1 cellular context compared by ENCODE assay signal in genomic region chr1:42456010-42456753, GRCh38.
TF ChIP-seq lines count a peak whose summit lies in the region.

PPCS (plus strand) TSS chr1:42456543; CDS start chr1:42456566, 23 bp downstream.
ZMYND12 (minus strand) TSS chr1:42456022; CDS start chr1:42455997, 25 bp downstream.

TF ChIP-seq in HepG2, 621 proteins besides CTCF, POLR2A, EP300 and RAD21 (continued from another document and continues in another):
- TF ChIP-seq ZNF691 (CRISPR knock-in tag; IDR thresholded peaks at IDR 0.05; ENCODE audit: borderline replicate concordance, low read depth) (peak; percentile 78), SAFB2 (CRISPR knock-in tag; IDR thresholded peaks at IDR 0.05; ENCODE audit: borderline replicate concordance, low read depth) (peak; percentile 35; the same call in 1 of the 2 replicates), TBX3 (IDR thresholded peaks at IDR 0.05; ENCODE audit: borderline replicate concordance) (peak; percentile 55; the same call in 1 of the 2 replicates), PHF20 (CRISPR knock-in tag; IDR thresholded peaks at IDR 0.05) (peak; percentile 89; the same call in 1 of the 2 replicates), ZNF446 (CRISPR knock-in tag; IDR thresholded peaks at IDR 0.05) (peak; percentile 90), REPIN1 (CRISPR knock-in tag; IDR thresholded peaks at IDR 0.05; ENCODE audit: borderline replicate concordance, low read depth) (no peak), ZNF770 (CRISPR knock-in tag; IDR thresholded peaks at IDR 0.05) (0 out of 2 replicates have a peak, but pooled peaks have one; percentile 62), KLF13 (CRISPR knock-in tag; IDR thresholded peaks at IDR 0.05) (peak; percentile 40; the same call in 1 of the 2 replicates), SAP130 (CRISPR knock-in tag; IDR thresholded peaks at IDR 0.05; ENCODE audit: low read depth) (peak; percentile 78), ZNF850 (CRISPR knock-in tag; conservative IDR thresholded peaks at IDR 0.05) (peak; percentile 64; the same call in 1 of the 2 replicates), ZNF782 (CRISPR knock-in tag; IDR thresholded peaks at IDR 0.05; ENCODE audit: borderline replicate concordance) (peak; percentile 16; the same call in 1 of the 2 replicates), ZNF639 (CRISPR knock-in tag; conservative IDR thresholded peaks at IDR 0.05) (no peak), DMAP1 (CRISPR knock-in tag; IDR thresholded peaks at IDR 0.05) (peak; percentile 77), FOXA1 (IDR thresholded peaks at IDR 0.05) (no peak), FOXA1 (CRISPR knock-in tag; IDR thresholded peaks at IDR 0.05) (peak; percentile 43; the same call in 1 of the 2 replicates), AKAP8 (CRISPR knock-in tag; IDR thresholded peaks at IDR 0.05) (0 out of 2 replicates have a peak, but pooled peaks have one; percentile 26), SPEN (CRISPR knock-in tag; IDR thresholded peaks at IDR 0.05; ENCODE audit: low read depth) (peak; percentile 71; the same call in 1 of the 2 replicates), ATF2 (CRISPR knock-in tag; IDR thresholded peaks at IDR 0.05) (0 out of 2 replicates have a peak, but pooled peaks have one; percentile 10), ZSCAN9 (CRISPR knock-in tag; IDR thresholded peaks at IDR 0.05; ENCODE audit: borderline replicate concordance) (0 out of 2 replicates have a peak, but pooled peaks have one; percentile 52), KLF6 (CRISPR knock-in tag; IDR thresholded peaks at IDR 0.05) (0 out of 2 replicates have a peak, but pooled peaks have one; percentile 17), SRSF1 (optimal IDR thresholded peaks at IDR 0.05; ENCODE audit: low read depth, low read length) (peak; percentile 76), SALL2 (CRISPR knock-in tag; IDR thresholded peaks at IDR 0.05) (peak; percentile 94), ARNTL (CRISPR knock-in tag; IDR thresholded peaks at IDR 0.05) (peak; percentile 27; the same call in 1 of the 2 replicates), HOXA9 (CRISPR knock-in tag; IDR thresholded peaks at IDR 0.05; ENCODE audit: borderline replicate concordance) (no peak), ZNF329 (CRISPR knock-in tag; IDR thresholded peaks at IDR 0.05; ENCODE audit: low read depth) (0 out of 2 replicates have a peak, but pooled peaks have one; percentile 28), IRF2 (CRISPR knock-in tag; IDR thresholded peaks at IDR 0.05) (peak; percentile 50; the same call in 1 of the 2 replicates), ZNF784 (CRISPR knock-in tag; IDR thresholded peaks at IDR 0.05; ENCODE audit: borderline replicate concordance) (peak; percentile 90), AGO1 (IDR thresholded peaks at IDR 0.05; ENCODE audit: low read depth, low read length, poor library complexity, severe bottlenecking) (peak; percentile 21), HNF1A (IDR thresholded peaks at IDR 0.05; ENCODE audit: low read depth) (no peak), HNF1A (CRISPR knock-in tag; IDR thresholded peaks at IDR 0.05; ENCODE audit: borderline replicate concordance) (peak; percentile 63; the same call in 1 of the 2 replicates), NONO (IDR thresholded peaks at IDR 0.05) (no peak), NONO (CRISPR knock-in tag; conservative IDR thresholded peaks at IDR 0.05) (0 out of 2 replicates have a peak, but pooled peaks have one; percentile 50), ATF7-NPFF (CRISPR knock-in tag; IDR thresholded peaks at IDR 0.05; ENCODE audit: low read depth) (peak; percentile 49; the same call in 1 of the 2 replicates), ZBTB20 (CRISPR knock-in tag; IDR thresholded peaks at IDR 0.05; ENCODE audit: borderline replicate concordance, low read depth) (peak; percentile 29; the same call in 1 of the 2 replicates), ZNF768 (CRISPR knock-in tag; IDR thresholded peaks at IDR 0.05) (peak; percentile 74; the same call in 1 of the 2 replicates), DR1 (CRISPR knock-in tag; IDR thresholded peaks at IDR 0.05) (peak; percentile 47; the same call in 1 of the 2 replicates), KMT2A (CRISPR knock-in tag; IDR thresholded peaks at IDR 0.05) (peak; percentile 86)
- TF ChIP-seq, protein P1, sequence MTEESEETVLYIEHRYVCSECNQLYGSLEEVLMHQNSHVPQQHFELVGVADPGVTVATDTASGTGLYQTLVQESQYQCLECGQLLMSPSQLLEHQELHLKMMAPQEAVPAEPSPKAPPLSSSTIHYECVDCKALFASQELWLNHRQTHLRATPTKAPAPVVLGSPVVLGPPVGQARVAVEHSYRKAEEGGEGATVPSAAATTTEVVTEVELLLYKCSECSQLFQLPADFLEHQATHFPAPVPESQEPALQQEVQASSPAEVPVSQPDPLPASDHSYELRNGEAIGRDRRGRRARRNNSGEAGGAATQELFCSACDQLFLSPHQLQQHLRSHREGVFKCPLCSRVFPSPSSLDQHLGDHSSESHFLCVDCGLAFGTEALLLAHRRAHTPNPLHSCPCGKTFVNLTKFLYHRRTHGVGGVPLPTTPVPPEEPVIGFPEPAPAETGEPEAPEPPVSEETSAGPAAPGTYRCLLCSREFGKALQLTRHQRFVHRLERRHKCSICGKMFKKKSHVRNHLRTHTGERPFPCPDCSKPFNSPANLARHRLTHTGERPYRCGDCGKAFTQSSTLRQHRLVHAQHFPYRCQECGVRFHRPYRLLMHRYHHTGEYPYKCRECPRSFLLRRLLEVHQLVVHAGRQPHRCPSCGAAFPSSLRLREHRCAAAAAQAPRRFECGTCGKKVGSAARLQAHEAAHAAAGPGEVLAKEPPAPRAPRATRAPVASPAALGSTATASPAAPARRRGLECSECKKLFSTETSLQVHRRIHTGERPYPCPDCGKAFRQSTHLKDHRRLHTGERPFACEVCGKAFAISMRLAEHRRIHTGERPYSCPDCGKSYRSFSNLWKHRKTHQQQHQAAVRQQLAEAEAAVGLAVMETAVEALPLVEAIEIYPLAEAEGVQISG (CRISPR knock-in tag; IDR thresholded peaks at IDR 0.05) = peak; percentile 59
- TF ChIP-seq, protein P2, sequence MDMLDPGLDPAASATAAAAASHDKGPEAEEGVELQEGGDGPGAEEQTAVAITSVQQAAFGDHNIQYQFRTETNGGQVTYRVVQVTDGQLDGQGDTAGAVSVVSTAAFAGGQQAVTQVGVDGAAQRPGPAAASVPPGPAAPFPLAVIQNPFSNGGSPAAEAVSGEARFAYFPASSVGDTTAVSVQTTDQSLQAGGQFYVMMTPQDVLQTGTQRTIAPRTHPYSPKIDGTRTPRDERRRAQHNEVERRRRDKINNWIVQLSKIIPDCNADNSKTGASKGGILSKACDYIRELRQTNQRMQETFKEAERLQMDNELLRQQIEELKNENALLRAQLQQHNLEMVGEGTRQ (IDR thresholded peaks at IDR 0.05; ENCODE audit: low read depth, low read length) = peak; percentile 89
- TF ChIP-seq, protein P2 (CRISPR knock-in tag; IDR thresholded peaks at IDR 0.05; ENCODE audit: borderline replicate concordance) = peak; percentile 95; the same call in 1 of the 2 replicates
- TF ChIP-seq, protein P3, sequence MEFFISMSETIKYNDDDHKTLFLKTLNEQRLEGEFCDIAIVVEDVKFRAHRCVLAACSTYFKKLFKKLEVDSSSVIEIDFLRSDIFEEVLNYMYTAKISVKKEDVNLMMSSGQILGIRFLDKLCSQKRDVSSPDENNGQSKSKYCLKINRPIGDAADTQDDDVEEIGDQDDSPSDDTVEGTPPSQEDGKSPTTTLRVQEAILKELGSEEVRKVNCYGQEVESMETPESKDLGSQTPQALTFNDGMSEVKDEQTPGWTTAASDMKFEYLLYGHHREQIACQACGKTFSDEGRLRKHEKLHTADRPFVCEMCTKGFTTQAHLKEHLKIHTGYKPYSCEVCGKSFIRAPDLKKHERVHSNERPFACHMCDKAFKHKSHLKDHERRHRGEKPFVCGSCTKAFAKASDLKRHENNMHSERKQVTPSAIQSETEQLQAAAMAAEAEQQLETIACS (CRISPR knock-in tag; IDR thresholded peaks at IDR 0.05) = peak; percentile 40; the same call in 1 of the 2 replicates
- TF ChIP-seq, protein P4, sequence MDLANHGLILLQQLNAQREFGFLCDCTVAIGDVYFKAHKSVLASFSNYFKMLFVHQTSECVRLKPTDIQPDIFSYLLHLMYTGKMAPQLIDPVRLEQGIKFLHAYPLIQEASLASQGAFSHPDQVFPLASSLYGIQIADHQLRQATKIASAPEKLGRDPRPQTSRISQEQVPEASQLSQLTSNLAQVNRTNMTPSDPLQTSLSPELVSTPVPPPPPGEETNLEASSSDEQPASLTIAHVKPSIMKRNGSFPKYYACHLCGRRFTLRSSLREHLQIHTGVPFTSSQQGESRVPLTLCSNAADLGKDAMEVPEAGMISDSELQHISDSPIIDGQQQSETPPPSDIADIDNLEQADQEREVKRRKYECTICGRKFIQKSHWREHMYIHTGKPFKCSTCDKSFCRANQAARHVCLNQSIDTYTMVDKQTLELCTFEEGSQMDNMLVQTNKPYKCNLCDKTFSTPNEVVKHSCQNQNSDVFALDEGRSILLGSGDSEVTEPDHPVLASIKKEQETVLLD (CRISPR knock-in tag; IDR thresholded peaks at IDR 0.05; ENCODE audit: low read depth) = 0 out of 2 replicates have a peak, but pooled peaks have one; percentile 53
